In genomic region chr4:164169591-164169990, GRCh38 we compare ENCODE assay signal across 24 cellular contexts.
DNase-seq lines count a peak whose midpoint lies in the region; ATAC-seq and TF ChIP-seq lines count a peak whose summit lies in the region.
"Had no signal": no experiment of that assay in that cellular context is flagged by ENCODE, and none has a peak within 500 bp of the region (broad histone marks: within the 10 kb centered on the region; RNA-seq: fewer than 3 reads in every experiment).

No MANE protein-coding gene starts in this region.

- H3K27me3 ChIP-seq in HCT116 (ENCODE audit: insufficient read depth, low read length): no peaks in the 10 kb centered on the region
- no peaks in the 10 kb centered on the region for H3K27me3 ChIP-seq in PC-3 (ENCODE audit: low read length)
- no peaks in the 10 kb centered on the region for H3K27me3 ChIP-seq in transverse colon
- H3K27me3 ChIP-seq: neural progenitor cell, uterus had no signal

- H3K27ac ChIP-seq in HCT116 (ENCODE audit: low read depth, low read length) (no peak overlapping the region), PC-3 (ENCODE audit: low read length) (no peak overlapping the region), transverse colon (no peak overlapping the region)
- H3K27ac ChIP-seq: left ventricle myocardium inferior, neural progenitor cell, uterus had no signal

- DNase-seq in HCT116 (ENCODE audit: low read depth, low spot score) (no peak), PC-3 (peak; percentile 70), choroid plexus epithelial cell (ENCODE audit: low read depth) (peak; percentile 57), osteocyte (ENCODE audit: extremely low spot score, unreplicated experiment) (no peak), transverse colon (no peak)
- DNase-seq: activated CD4-positive, alpha-beta T cell treated with anti-CD3 and anti-CD28 coated beads, Interleukin-2, amount 50 U/mL, for 48 hours; activated effector memory CD4-positive, alpha-beta T cell treated with Interleukin-2 at 50 U/mL for 16 hours; caudate nucleus; GDM1; KG1; left ventricle myocardium inferior; NCI-H1048; NCI-H187 treated with DMSO at 0.1 percent for 48 hours; NCI-H345; SK-N-SH; stimulated activated CD8-positive, alpha-beta memory T cell treated with anti-CD3 and anti-CD28 coated beads, Interleukin-4, amount 100 ng/mL, for 48 hours; uterus had no signal

- H3K36me3 ChIP-seq in HCT116 (ENCODE audit: control insufficient read depth in 1 of 2, insufficient read depth in 2 of 2, low read length in 2 of 2) (no peaks in the 10 kb centered on the region), PC-3 (ENCODE audit: low read depth, low read length) (no peaks in the 10 kb centered on the region), transverse colon (no peaks in the 10 kb centered on the region)
- H3K36me3 ChIP-seq: left ventricle myocardium inferior, neural progenitor cell, uterus had no signal

- RAD21 ChIA-PET in HCT116 (lab: Charles Lee; ENCODE audit: low non-redundant PET in 1 of 2, low total read pairs in 2 of 2, uncharacterized antibody in 2 of 2, unreplicated experiment in 2 of 2): no interaction called here

- no peak for TF ChIP-seq RAD21 in HCT116 (IDR thresholded peaks at IDR 0.05; ENCODE audit: low read depth)

- no peak overlapping the region for H3K4me3 Mint-ChIP-seq in osteocyte (ENCODE audit: unreplicated experiment)
- H3K4me3 Mint-ChIP-seq: CD14-positive monocyte; neural progenitor cell; T-helper 2 cell treated with Interferon-gamma antibody and Interleukin-4, amounts not matched to agents 5 μg/mL and 100 μg/mL, for 36 hours had no signal

- no peak for TF ChIP-seq CTCF in HCT116 (IDR thresholded peaks at IDR 0.05 in 2 of 3, conservative IDR thresholded peaks at IDR 0.05 in 1 of 3; ENCODE audit: borderline replicate concordance in 1 of 3, insufficient read depth in 1 of 3, low read depth in 2 of 3, low read length in 2 of 3)
- TF ChIP-seq CTCF in PC-3 (conservative IDR thresholded peaks at IDR 0.05; ENCODE audit: low read depth, low read length): no peak
- no peak for TF ChIP-seq CTCF in choroid plexus epithelial cell (conservative IDR thresholded peaks at IDR 0.05; ENCODE audit: low read depth, low read length)
- no peak for TF ChIP-seq CTCF in osteocyte (IDR thresholded peaks at IDR 0.05)
- TF ChIP-seq CTCF in transverse colon (IDR thresholded peaks at IDR 0.05): no peak

- no peaks in the 10 kb centered on the region for H3K79me2 ChIP-seq in HCT116 (ENCODE audit: insufficient read depth, low read length)
- H3K79me2 ChIP-seq in PC-3 (ENCODE audit: low read length): no peaks in the 10 kb centered on the region

- TF ChIP-seq POLR2A in HCT116 (IDR thresholded peaks at IDR 0.05; ENCODE audit: borderline replicate concordance, extremely low read depth, insufficient read depth, insufficient read length): no peak
- no peak for TF ChIP-seq POLR2A in transverse colon (IDR thresholded peaks at IDR 0.05)

- intact Hi-C loops in HCT116 (cut with micrococcal nuclease): no loop called here
- intact Hi-C loops in PC-3 (cut with micrococcal nuclease): no loop called here
- intact Hi-C loops in transverse colon (cut with DNase I; ENCODE audit: low total_unique reads): no loop called here

- no peaks in the 10 kb centered on the region for H4K20me1 ChIP-seq in HCT116 (ENCODE audit: insufficient read depth)
- no peaks in the 10 kb centered on the region for H4K20me1 ChIP-seq in PC-3 (ENCODE audit: low read length)

- TF ChIP-seq EP300 in transverse colon (IDR thresholded peaks at IDR 0.05; ENCODE audit: low read depth): no peak

- peaks cover 24% of the 10 kb centered on the region for H3K9me3 Mint-ChIP-seq in osteocyte (ENCODE audit: unreplicated experiment)
- H3K9me3 Mint-ChIP-seq: T-helper 2 cell treated with Interferon-gamma antibody and Interleukin-4, amounts not matched to agents 5 μg/mL and 100 μg/mL, for 36 hours had no signal

- no peaks in the 10 kb centered on the region for H3K36me3 Mint-ChIP-seq in osteocyte (ENCODE audit: unreplicated experiment)
- H3K36me3 Mint-ChIP-seq: CD14-positive monocyte, neural progenitor cell had no signal

- no peaks in the 10 kb centered on the region for H3K9me2 ChIP-seq in HCT116 (ENCODE audit: insufficient read depth)
- H3K9me2 ChIP-seq in PC-3 (replicated peaks; ENCODE audit: low read length): no peaks in the 10 kb centered on the region
- H3K9me2 ChIP-seq: SK-N-SH had no signal

- CTCF ChIA-PET in HCT116 (lab: Charles Lee) (no interaction called here), PC-3 (lab: Charles Lee) (no interaction called here)

- ATAC-seq in HCT116 (peak; percentile 67), PC-3 (peak; percentile 90), GM18517 (IDR thresholded peaks at IDR 0.05; ENCODE audit: unreplicated experiment) (no peak), GM19023 (IDR thresholded peaks at IDR 0.05; ENCODE audit: unreplicated experiment) (no peak), HG03342 (IDR thresholded peaks at IDR 0.05; ENCODE audit: unreplicated experiment) (no peak)
- ATAC-seq: Panc1 had no signal

- H3K9ac ChIP-seq in HCT116 (ENCODE audit: low read length): no peak overlapping the region
- H3K9ac ChIP-seq in PC-3 (ENCODE audit: low read length): no peak overlapping the region
- H3K9ac ChIP-seq: neural progenitor cell, SK-N-SH had no signal

- no peak overlapping the region for H2AFZ ChIP-seq in HCT116 (ENCODE audit: low read depth, low read length, poor library complexity, severe bottlenecking)
- no peak overlapping the region for H2AFZ ChIP-seq in PC-3 (ENCODE audit: low read length)
- H2AFZ ChIP-seq: neural progenitor cell had no signal

- no peaks in the 10 kb centered on the region for H3F3A ChIP-seq in PC-3 (ENCODE audit: low read length, unreplicated experiment)

- peaks cover 0 to 8% of the 10 kb centered on the region in 2 experiments; a peak in 2 of 4 replicates for H3K4me1 ChIP-seq in HCT116 (ENCODE audit: control insufficient read depth in 1 of 2, insufficient read depth in 2 of 2, low read length in 2 of 2)
- H3K4me1 ChIP-seq in PC-3 (ENCODE audit: insufficient read depth, low read length): peaks cover 11% of the 10 kb centered on the region
- no peaks in the 10 kb centered on the region for H3K4me1 ChIP-seq in transverse colon
- H3K4me1 ChIP-seq: left ventricle myocardium inferior, neural progenitor cell, uterus had no signal

- POLR2A ChIA-PET in HCT116 (lab: Charles Lee): no interaction called here
- POLR2A ChIA-PET in PC-3 (lab: Charles Lee; ENCODE audit: unreplicated experiment): no interaction called here

- no peaks in the 10 kb centered on the region for H3K27me3 Mint-ChIP-seq in osteocyte (ENCODE audit: unreplicated experiment)

- in situ Hi-C loops in transverse colon (cut with MboI; ENCODE audit: low pct_ligation_motif_present in 1 of 4, low pct_unique_long_range_greater_than_20kb in 1 of 4, low sequenced_read_pairs in 3 of 4): no loop called here

- H3K4me1 Mint-ChIP-seq in osteocyte (ENCODE audit: unreplicated experiment): peaks cover 9% of the 10 kb centered on the region
- H3K4me1 Mint-ChIP-seq: CD14-positive monocyte, neural progenitor cell had no signal

- H3K4me2 ChIP-seq in HCT116 (ENCODE audit: low read length) (peak overlapping the region; percentile 18; the same call in 1 of the 2 replicates), PC-3 (ENCODE audit: low read length) (0 out of 2 replicates have a peak overlapping the region, but pooled peaks have one; percentile 13)
- H3K4me2 ChIP-seq: neural progenitor cell, SK-N-SH had no signal

- H3K4me3 ChIP-seq in HCT116 (replicated peaks in 1 of 2; ENCODE audit: low read depth in 1 of 2, low read length in 2 of 2): no peak overlapping the region
- H3K4me3 ChIP-seq in PC-3 (ENCODE audit: low read length): no peak overlapping the region
- H3K4me3 ChIP-seq in choroid plexus epithelial cell (ENCODE audit: low read depth, low read length): no peak overlapping the region
- no peak overlapping the region for H3K4me3 ChIP-seq in transverse colon
- H3K4me3 ChIP-seq: left ventricle myocardium inferior, neural progenitor cell, uterus had no signal

- BruUV-seq in HCT116 (replicated peaks; lab: Mats Ljungman, UMichigan) (no TSS peak), PC-3 (replicated peaks; lab: Mats Ljungman, UMichigan) (no TSS peak)

- H3K9me3 ChIP-seq in HCT116 (ENCODE audit: control insufficient read depth in 1 of 2, insufficient read depth in 1 of 2, low read depth in 1 of 2, low read length in 2 of 2) (no peaks in the 10 kb centered on the region), PC-3 (ENCODE audit: low read length) (no peaks in the 10 kb centered on the region), transverse colon (no peaks in the 10 kb centered on the region)
- H3K9me3 ChIP-seq: SK-N-SH, uterus had no signal

- H3K27ac Mint-ChIP-seq in osteocyte (ENCODE audit: unreplicated experiment): peak overlapping the region; percentile 23
- H3K27ac Mint-ChIP-seq: CD14-positive monocyte; neural progenitor cell; T-helper 2 cell treated with Interferon-gamma antibody and Interleukin-4, amounts not matched to agents 5 μg/mL and 100 μg/mL, for 36 hours had no signal

TF ChIP-seq in HCT116, 20 proteins besides CTCF, POLR2A, EP300 and RAD21:
- TF ChIP-seq FOSL1 (IDR thresholded peaks at IDR 0.05; ENCODE audit: low read depth) (peak; percentile 37), JUND (IDR thresholded peaks at IDR 0.05) (peak; percentile 41; the same call in 1 of the 2 replicates), ELF1 (IDR thresholded peaks at IDR 0.05; ENCODE audit: borderline replicate concordance, low read depth) (no peak)

Comparison
In these comparisons a context has a peak if more than half of its experiments do, and no peak if none do; other contexts are left out.
1. ATAC-seq: peak in HCT116 (single experiment) and PC-3 (single experiment); none in GM18517 (single experiment), GM19023 (single experiment) and HG03342 (single experiment).
2. DNase-seq: peak in PC-3 (single experiment) and choroid plexus epithelial cell (single experiment); none in HCT116 (single experiment), osteocyte (single experiment) and transverse colon (single experiment).